In genomic region chr12:54217774-54218221, GRCh38 we compare ENCODE assay signal across 9 cellular contexts. TPM values are rescaled to one million over a fixed set of nuclear protein-coding genes. Genes with fewer than 3 reads are reported as not detected.
DNase-seq lines count a peak whose midpoint lies in the region; ATAC-seq and TF ChIP-seq lines count a peak whose summit lies in the region.
"Had no signal": no experiment of that assay in that cellular context is flagged by ENCODE, and none has a peak within 500 bp of the region (broad histone marks: within the 10 kb centered on the region; RNA-seq: fewer than 3 reads in every experiment).

No MANE protein-coding gene starts in this region.

- peak overlapping the region; percentile 94 for H3K4me2 ChIP-seq in mesenchymal stem cell (ENCODE audit: low read length, poor library complexity, severe bottlenecking)

- H3K9ac ChIP-seq in mesenchymal stem cell (ENCODE audit: low read length) = peak overlapping the region; percentile 72

- peak overlapping the region; percentile 76 for H3K4me3 Mint-ChIP-seq in CD4-positive, alpha-beta T cell
- H3K4me3 Mint-ChIP-seq in activated CD4-positive, alpha-beta T cell treated with anti-CD3 and anti-CD28 coated beads, Interleukin-2, amount 10 ng/mL, durations not matched to agents 7 days and 5 days = no peak overlapping the region

- H2AK5ac ChIP-seq in mesenchymal stem cell (ENCODE audit: low read length, severe bottlenecking) = no peak overlapping the region

- no peaks in the 10 kb centered on the region for H3K36me3 ChIP-seq in mesenchymal stem cell (ENCODE audit: control insufficient read depth in 1 of 2, insufficient read depth in 2 of 2, low read depth in 1 of 2, low read length in 2 of 2)
- H3K36me3 ChIP-seq: left lung had no signal

- no peaks in the 10 kb centered on the region for H3K36me3 Mint-ChIP-seq in CD4-positive, alpha-beta T cell (ENCODE audit: low read depth)
- H3K36me3 Mint-ChIP-seq in activated CD4-positive, alpha-beta T cell treated with anti-CD3 and anti-CD28 coated beads, Interleukin-2, amount 10 ng/mL, durations not matched to agents 7 days and 5 days (ENCODE audit: low read depth) = no peaks in the 10 kb centered on the region

- no peak overlapping the region for H3K27ac Mint-ChIP-seq in CD4-positive, alpha-beta T cell
- no peak overlapping the region for H3K27ac Mint-ChIP-seq in activated CD4-positive, alpha-beta T cell treated with anti-CD3 and anti-CD28 coated beads, Interleukin-2, amount 10 ng/mL, durations not matched to agents 7 days and 5 days

- DNase-seq in CD4-positive, alpha-beta T cell = no peak
- peak; percentile 22 to 24 for DNase-seq in cardiac fibroblast (ENCODE audit: low read depth in 2 of 2)
- no peak for DNase-seq in mesenchymal stem cell
- DNase-seq in GDM1 (lab: John Stamatoyannopoulos, UW) = no peak
- DNase-seq in NCI-H510A treated with DMSO at 0.1 percent for 48 hours (lab: John Stamatoyannopoulos, UW) = no peak
- DNase-seq in GM19238 (ENCODE audit: insufficient read length, low spot score) = no peak
- DNase-seq in activated CD4-positive, alpha-beta T cell treated with anti-CD3 and anti-CD28 coated beads, Interleukin-2, amount 10 ng/mL, durations not matched to agents 7 days and 5 days = no peak

- no peak for TF ChIP-seq CTCF in CD4-positive, alpha-beta T cell (IDR thresholded peaks at IDR 0.05)
- TF ChIP-seq CTCF in cardiac fibroblast (IDR thresholded peaks at IDR 0.05; ENCODE audit: low read depth, low read length) = no peak

- CTCF ChIA-PET in CD4-positive, alpha-beta T cell (lab: Charles Lee) = no interaction called here
- CTCF ChIA-PET in activated CD4-positive, alpha-beta T cell treated with anti-CD3 and anti-CD28 coated beads, Interleukin-2, amount 10 ng/mL, durations not matched to agents 7 days and 5 days (lab: Charles Lee) = no interaction called here

- intact Hi-C loops in CD4-positive, alpha-beta T cell (cut with DNase I, micrococcal nuclease) = loop anchor here in 1 of 2 experiments (5.0 kb wide), 1 partner anchor 425 kb away; no protein-coding TSS in a partner anchor

- H2BK15ac ChIP-seq in mesenchymal stem cell (ENCODE audit: low read depth, poor library complexity, severe bottlenecking) = no peak overlapping the region

- H2BK12ac ChIP-seq in mesenchymal stem cell (ENCODE audit: low read length in 2 of 2) = peak overlapping the region in 1 of 2 experiments; percentile 64

- H3K9me3 Mint-ChIP-seq in CD4-positive, alpha-beta T cell = no peaks in the 10 kb centered on the region
- no peaks in the 10 kb centered on the region for H3K9me3 Mint-ChIP-seq in activated CD4-positive, alpha-beta T cell treated with anti-CD3 and anti-CD28 coated beads, Interleukin-2, amount 10 ng/mL, durations not matched to agents 7 days and 5 days

- peaks cover 4% of the 10 kb centered on the region for H3K79me1 ChIP-seq in mesenchymal stem cell (replicated peaks; ENCODE audit: low read length, poor library complexity, severe bottlenecking)

- peaks cover 26% of the 10 kb centered on the region for H3K4me1 ChIP-seq in mesenchymal stem cell (ENCODE audit: control insufficient read depth, insufficient read depth, low read depth, low read length)

- peak overlapping the region; percentile 25 for H4K91ac ChIP-seq in mesenchymal stem cell (ENCODE audit: low read length)

- H3K14ac ChIP-seq in mesenchymal stem cell (ENCODE audit: low read length in 2 of 2) = peak overlapping the region in 1 of 2 experiments; percentile 67

- H3K27me3 ChIP-seq in CD4-positive, alpha-beta T cell (ENCODE audit: control insufficient read depth, insufficient read depth, low read length) = no peaks in the 10 kb centered on the region
- peaks cover 0 to 14% of the 10 kb centered on the region in 2 experiments for H3K27me3 ChIP-seq in mesenchymal stem cell (ENCODE audit: control insufficient read depth in 1 of 2, insufficient read depth in 1 of 2, low read length in 2 of 2)

- H3K27ac ChIP-seq in CD4-positive, alpha-beta T cell (ENCODE audit: low read depth, low read length) = no peak overlapping the region
- H3K27ac ChIP-seq in mesenchymal stem cell (ENCODE audit: low read length, poor library complexity, severe bottlenecking) = no peak overlapping the region
- H3K27ac ChIP-seq: left lung had no signal

- ATAC-seq in CD4-positive, alpha-beta T cell (ENCODE audit: poor library complexity) = no peak
- ATAC-seq in HG03175 (IDR thresholded peaks at IDR 0.05; ENCODE audit: unreplicated experiment) = peak; percentile 31

- no peaks in the 10 kb centered on the region for H3K9me3 ChIP-seq in CD4-positive, alpha-beta T cell (ENCODE audit: control insufficient read depth, low read length)
- H3K9me3 ChIP-seq in mesenchymal stem cell (ENCODE audit: control insufficient read depth, low read length) = no peaks in the 10 kb centered on the region
- H3K9me3 ChIP-seq: left lung had no signal

- H2BK120ac ChIP-seq in mesenchymal stem cell (ENCODE audit: low read depth, low read length) = no peak overlapping the region

- POLR2A ChIA-PET in CD4-positive, alpha-beta T cell (lab: Charles Lee) = no interaction called here
- POLR2A ChIA-PET in activated CD4-positive, alpha-beta T cell treated with anti-CD3 and anti-CD28 coated beads, Interleukin-2, amount 10 ng/mL, durations not matched to agents 7 days and 5 days (lab: Charles Lee) = no interaction called here

- H3K27me3 Mint-ChIP-seq in CD4-positive, alpha-beta T cell = peaks cover 8% of the 10 kb centered on the region
- H3K27me3 Mint-ChIP-seq in activated CD4-positive, alpha-beta T cell treated with anti-CD3 and anti-CD28 coated beads, Interleukin-2, amount 10 ng/mL, durations not matched to agents 7 days and 5 days = peaks cover 13% of the 10 kb centered on the region

- H2BK5ac ChIP-seq in mesenchymal stem cell (ENCODE audit: low read depth, low read length, poor library complexity, severe bottlenecking) = no peak overlapping the region

- peaks cover 50% of the 10 kb centered on the region for H3K4me1 Mint-ChIP-seq in CD4-positive, alpha-beta T cell (ENCODE audit: low read depth)
- H3K4me1 Mint-ChIP-seq in activated CD4-positive, alpha-beta T cell treated with anti-CD3 and anti-CD28 coated beads, Interleukin-2, amount 10 ng/mL, durations not matched to agents 7 days and 5 days = peaks cover 49% of the 10 kb centered on the region

- H4K8ac ChIP-seq in mesenchymal stem cell (ENCODE audit: low read length) = peak overlapping the region; percentile 35

- H3K18ac ChIP-seq in mesenchymal stem cell (ENCODE audit: low read depth in 1 of 2, low read length in 2 of 2) = peak overlapping the region in 1 of 2 experiments; percentile 74

- H3K4me3 ChIP-seq in cardiac fibroblast (replicated peaks in 1 of 2; ENCODE audit: low read depth in 2 of 2, low read length in 2 of 2) (peak overlapping the region; percentile 38 to 48), mesenchymal stem cell (ENCODE audit: insufficient read depth in 1 of 2, low read depth in 1 of 2, low read length in 2 of 2) (peak overlapping the region; percentile 40 to 79)

- peak overlapping the region in 1 of 2 experiments; percentile 63 for H3K23ac ChIP-seq in mesenchymal stem cell (ENCODE audit: low read length in 2 of 2)

- H3K4ac ChIP-seq in mesenchymal stem cell (ENCODE audit: low read depth in 1 of 2, low read length in 2 of 2) = peak overlapping the region in 1 of 2 experiments; percentile 24

- 17% methylated on average over 39 of the region's 39 CpGs for WGBS in mesenchymal stem cell

- H2AFZ ChIP-seq in mesenchymal stem cell (ENCODE audit: low read depth, low read length) = peak overlapping the region; percentile 72

RNA-seq across cellular contexts. Expression of gene SMUG1, which starts 29.0 kb away (rescaled TPM):
- total RNA-seq in CD4-positive, alpha-beta T cell = 1 to 10 TPM; 2.4 to 3.7 TPM
- 19.6 TPM for polyA plus RNA-seq in mesenchymal stem cell (2013, experiment 1 of 2)
- 20.7 TPM for polyA plus RNA-seq in mesenchymal stem cell (2013, experiment 2 of 2)
- total RNA-seq in activated CD4-positive, alpha-beta T cell treated with anti-CD3 and anti-CD28 coated beads, Interleukin-2, amount 10 ng/mL, durations not matched to agents 7 days and 5 days = 10 to 100 TPM; 24.3 to 27.8 TPM

Comparison
In these comparisons a context has a peak if more than half of its experiments do, and no peak if none do; other contexts are left out.
1. DNase-seq: peak in cardiac fibroblast (2 of 2); none in CD4-positive, alpha-beta T cell (0 of 10), mesenchymal stem cell (single experiment), GDM1 (single experiment), NCI-H510A treated with DMSO at 0.1 percent for 48 hours (single experiment), GM19238 (single experiment) and activated CD4-positive, alpha-beta T cell treated with anti-CD3 and anti-CD28 coated beads, Interleukin-2, amount 10 ng/mL, durations not matched to agents 7 days and 5 days (single experiment).
2. RNA of gene SMUG1, which starts 29.0 kb away (total RNA-seq): 24.3 to 27.8 TPM in activated CD4-positive, alpha-beta T cell treated with anti-CD3 and anti-CD28 coated beads, Interleukin-2, amount 10 ng/mL, durations not matched to agents 7 days and 5 days; 2.4 to 3.7 TPM in CD4-positive, alpha-beta T cell; every median in the first group is over 4 times any median in the second.